ENCODE assay signal across 8 cellular contexts in the genomic region with DNA sequence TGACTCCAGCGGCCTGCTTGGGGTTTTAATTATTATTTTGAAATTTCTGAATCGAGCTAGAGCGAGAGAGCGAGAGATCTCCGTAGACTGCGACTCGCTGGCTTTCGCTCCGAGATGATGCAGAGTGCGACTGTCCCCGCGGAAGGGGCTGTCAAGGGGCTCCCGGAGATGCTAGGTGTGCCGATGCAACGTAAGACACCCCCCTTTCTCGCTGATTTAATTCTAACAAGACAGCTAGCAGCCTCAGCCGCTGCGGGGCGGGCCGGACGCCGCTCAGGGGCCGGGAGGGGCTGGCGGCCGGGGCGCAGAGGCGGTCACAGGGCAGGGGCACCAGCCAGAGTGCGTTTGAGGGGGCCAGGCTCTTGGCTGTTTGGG. TPM values are rescaled to one million over a fixed set of nuclear protein-coding genes. Genes with fewer than 3 reads are reported as not detected.
A peak's percentile ranks its signal among the peaks of the same experiment; 100 is the strongest.
DNase-seq lines count a peak whose midpoint lies in the region; ATAC-seq and TF ChIP-seq lines count a peak whose summit lies in the region.

No MANE protein-coding gene starts in this region.

- no peak for TF ChIP-seq CTCF in WI38 (IDR thresholded peaks at IDR 0.05; ENCODE audit: low read depth, low read length)

- H3K27ac Mint-ChIP-seq in activated CD4-positive, alpha-beta T cell treated with anti-CD3 and anti-CD28 coated beads, Interleukin-2, amount 10 ng/mL, durations not matched to agents 24 days and 14 days = no peak overlapping the region
- H3K27ac Mint-ChIP-seq in stimulated activated naive CD8-positive, alpha-beta T cell treated with anti-CD3 and anti-CD28 coated beads, Interleukin-15, amount 100 ng/mL, for 72 hours = no peak overlapping the region

- H3K36me3 ChIP-seq in iPS DF 6.9 (ENCODE audit: control insufficient read depth, insufficient read depth, low read length) = no peaks in the 10 kb centered on the region

- H3K9me3 Mint-ChIP-seq in activated CD4-positive, alpha-beta T cell treated with anti-CD3 and anti-CD28 coated beads, Interleukin-2, amount 10 ng/mL, durations not matched to agents 24 days and 14 days = no peaks in the 10 kb centered on the region
- no peaks in the 10 kb centered on the region for H3K9me3 Mint-ChIP-seq in stimulated activated naive CD8-positive, alpha-beta T cell treated with anti-CD3 and anti-CD28 coated beads, Interleukin-15, amount 100 ng/mL, for 72 hours

- peaks cover 47% of the 10 kb centered on the region for H3K27me3 ChIP-seq in iPS DF 6.9 (ENCODE audit: control insufficient read depth, insufficient read depth, low read length)

- H3K4me3 ChIP-seq in WI38 (ENCODE audit: low read depth, low read length) (peak overlapping the region; percentile 56), iPS DF 6.9 (ENCODE audit: low read length) (peak overlapping the region; percentile 60; the same call in 1 of the 2 replicates)

- intact Hi-C loops in activated CD4-positive, alpha-beta T cell treated with anti-CD3 and anti-CD28 coated beads, Interleukin-2, amount 10 ng/mL, durations not matched to agents 24 days and 14 days (cut with micrococcal nuclease) = loop anchor here (5.0 to 10.0 kb wide), 2 partner anchors 488 to 1254 kb away; a partner anchor contains a TSS

- no peaks in the 10 kb centered on the region for H3K36me3 Mint-ChIP-seq in activated CD4-positive, alpha-beta T cell treated with anti-CD3 and anti-CD28 coated beads, Interleukin-2, amount 10 ng/mL, durations not matched to agents 24 days and 14 days (ENCODE audit: low read depth)

- no CpG with 5 or more reads among the region's 28 CpGs for WGBS in iPS DF 6.9 (ENCODE audit: insufficient coverage, insufficient read length)

- ATAC-seq in stimulated activated naive CD8-positive, alpha-beta T cell treated with anti-CD3 and anti-CD28 coated beads, Interleukin-15, amount 100 ng/mL, for 72 hours = peak; percentile 24
- no peak for ATAC-seq in GM18870 (IDR thresholded peaks at IDR 0.05; ENCODE audit: unreplicated experiment)
- ATAC-seq in GM19324 (IDR thresholded peaks at IDR 0.05; ENCODE audit: low FRiP score, unreplicated experiment) = no peak

- H3K27ac ChIP-seq in iPS DF 6.9 (ENCODE audit: low read length) = no peak overlapping the region

- H3K4me3 Mint-ChIP-seq in activated CD4-positive, alpha-beta T cell treated with anti-CD3 and anti-CD28 coated beads, Interleukin-2, amount 10 ng/mL, durations not matched to agents 24 days and 14 days = peak overlapping the region; percentile 71
- H3K4me3 Mint-ChIP-seq in stimulated activated naive CD8-positive, alpha-beta T cell treated with anti-CD3 and anti-CD28 coated beads, Interleukin-15, amount 100 ng/mL, for 72 hours = peak overlapping the region; percentile 75 to 77

- peak; percentile 70 for DNase-seq in activated CD4-positive, alpha-beta T cell treated with anti-CD3 and anti-CD28 coated beads, Interleukin-2, amount 10 ng/mL, durations not matched to agents 24 days and 14 days
- no peak for DNase-seq in activated CD4-positive, alpha-beta T cell treated with anti-CD3 and anti-CD28 coated beads, Interleukin-2, amount 50 U/mL, for 48 hours
- DNase-seq in iPS DF 6.9 (ENCODE audit: low read depth, low spot score) (no peak), NCI-H446 treated with DMSO at 0.1 percent for 48 hours (lab: John Stamatoyannopoulos, UW) (no peak)
- no peak for DNase-seq in stimulated activated naive CD8-positive, alpha-beta T cell treated with anti-CD3 and anti-CD28 coated beads, Interleukin-15, amount 100 ng/mL, for 72 hours

- H3K4me1 Mint-ChIP-seq in activated CD4-positive, alpha-beta T cell treated with anti-CD3 and anti-CD28 coated beads, Interleukin-2, amount 10 ng/mL, durations not matched to agents 24 days and 14 days = peaks cover 20% of the 10 kb centered on the region
- peaks cover 59% of the 10 kb centered on the region for H3K4me1 Mint-ChIP-seq in stimulated activated naive CD8-positive, alpha-beta T cell treated with anti-CD3 and anti-CD28 coated beads, Interleukin-15, amount 100 ng/mL, for 72 hours

- H3K9me3 ChIP-seq in iPS DF 6.9 (ENCODE audit: control insufficient read depth, insufficient read depth, low read length) = no peaks in the 10 kb centered on the region

- peaks cover 75% of the 10 kb centered on the region for H3K27me3 Mint-ChIP-seq in activated CD4-positive, alpha-beta T cell treated with anti-CD3 and anti-CD28 coated beads, Interleukin-2, amount 10 ng/mL, durations not matched to agents 24 days and 14 days
- H3K27me3 Mint-ChIP-seq in stimulated activated naive CD8-positive, alpha-beta T cell treated with anti-CD3 and anti-CD28 coated beads, Interleukin-15, amount 100 ng/mL, for 72 hours = peaks cover 93% of the 10 kb centered on the region

- H3K4me1 ChIP-seq in iPS DF 6.9 (ENCODE audit: control insufficient read depth, insufficient read depth, low read length) = peaks cover 6% of the 10 kb centered on the region

RNA-seq across cellular contexts. Expression of a gene that starts 0.3 kb away (rescaled TPM):
- not detected in 2 replicates for total RNA-seq in activated CD4-positive, alpha-beta T cell treated with anti-CD3 and anti-CD28 coated beads, Interleukin-2, amount 10 ng/mL, durations not matched to agents 24 days and 14 days
